ENCODE assay signal across 32 cellular contexts in genomic region chr12:45587042-45587441, GRCh38.
"Had no signal": no experiment of that assay in that cellular context is flagged by ENCODE, and none has a peak within 500 bp of the region (broad histone marks: within the 10 kb centered on the region; RNA-seq: fewer than 3 reads in every experiment).

No MANE protein-coding gene starts in this region.

- H3K36me3 Mint-ChIP-seq: activated naive CD4-positive, alpha-beta T cell treated with anti-CD3 and anti-CD28 coated beads, Interleukin-2, amount 50 U/mL, for 24 hours; activated naive CD8-positive, alpha-beta T cell treated with anti-CD3 and anti-CD28 coated beads, Interleukin-2, amount 10 ng/mL, durations not matched to agents 7 days and 5 days had no signal

- H3K9me3 Mint-ChIP-seq: activated CD8-positive, alpha-beta T cell treated with anti-CD3 and anti-CD28 coated beads for 36 hours; activated naive CD4-positive, alpha-beta T cell treated with anti-CD3 and anti-CD28 coated beads, Interleukin-2, amount 50 U/mL, for 24 hours; activated naive CD8-positive, alpha-beta T cell treated with anti-CD3 and anti-CD28 coated beads, Interleukin-2, amount 10 ng/mL, durations not matched to agents 7 days and 5 days; activated T-cell treated with anti-CD3 and anti-CD28 coated beads, Interleukin-2, amount 50 U/mL, for 72 hours; activated T-helper 17 cell treated with anti-CD3 and anti-CD28 coated beads, Interleukin-2, amount 50 U/mL, for 72 hours had no signal

- H3K27ac Mint-ChIP-seq: activated CD8-positive, alpha-beta T cell treated with anti-CD3 and anti-CD28 coated beads for 36 hours; activated naive CD4-positive, alpha-beta T cell treated with anti-CD3 and anti-CD28 coated beads, Interleukin-2, amount 50 U/mL, for 24 hours; activated naive CD8-positive, alpha-beta T cell treated with anti-CD3 and anti-CD28 coated beads, Interleukin-2, amount 10 ng/mL, durations not matched to agents 7 days and 5 days; activated T-cell treated with anti-CD3 and anti-CD28 coated beads, Interleukin-2, amount 50 U/mL, for 72 hours had no signal

- H3K4me3 Mint-ChIP-seq: activated CD8-positive, alpha-beta T cell treated with anti-CD3 and anti-CD28 coated beads for 36 hours; activated naive CD4-positive, alpha-beta T cell treated with anti-CD3 and anti-CD28 coated beads, Interleukin-2, amount 50 U/mL, for 24 hours; activated naive CD8-positive, alpha-beta T cell treated with anti-CD3 and anti-CD28 coated beads, Interleukin-2, amount 10 ng/mL, durations not matched to agents 7 days and 5 days; activated T-cell treated with anti-CD3 and anti-CD28 coated beads, Interleukin-2, amount 50 U/mL, for 72 hours; activated T-helper 17 cell treated with anti-CD3 and anti-CD28 coated beads, Interleukin-2, amount 50 U/mL, for 72 hours had no signal

- H3K4me1 ChIP-seq: ascending aorta, SJCRH30 had no signal

- H3K27me3 Mint-ChIP-seq: activated CD8-positive, alpha-beta T cell treated with anti-CD3 and anti-CD28 coated beads for 36 hours; activated naive CD4-positive, alpha-beta T cell treated with anti-CD3 and anti-CD28 coated beads, Interleukin-2, amount 50 U/mL, for 24 hours had no signal

- H3K4me1 Mint-ChIP-seq: activated naive CD4-positive, alpha-beta T cell treated with anti-CD3 and anti-CD28 coated beads, Interleukin-2, amount 50 U/mL, for 24 hours; activated T-helper 17 cell treated with anti-CD3 and anti-CD28 coated beads, Interleukin-2, amount 50 U/mL, for 72 hours had no signal

- H3K4me3 ChIP-seq: ascending aorta, SJCRH30, SK-N-MC had no signal

- H3K27me3 ChIP-seq: ascending aorta, SJCRH30 had no signal

- DNase-seq: activated CD4-positive, alpha-beta T cell treated with anti-CD3 and anti-CD28 coated beads for 1 hour; activated CD4-positive, alpha-beta T cell treated with anti-CD3 and anti-CD28 coated beads for 48 hours; activated CD4-positive, CD25-positive, alpha-beta regulatory T cell; activated CD8-positive, alpha-beta T cell treated with anti-CD3 and anti-CD28 coated beads for 36 hours; activated gamma-delta T cell; activated naive CD4-positive, alpha-beta T cell treated with Interleukin-2 at 50 U/mL for 16 hours; activated naive CD8-positive, alpha-beta T cell treated with anti-CD3 and anti-CD28 coated beads, Interleukin-2, amount 10 ng/mL, durations not matched to agents 7 days and 5 days; activated T-cell treated with anti-CD3 and anti-CD28 coated beads, Interleukin-2, amount 50 U/mL, for 1 hour; activated T-cell treated with anti-CD3 and anti-CD28 coated beads, Interleukin-2, amount 50 U/mL, for 72 hours; amygdala; Kasumi-1; KG1; NCI-H1092 treated with DMSO at 0.1 percent for 48 hours; NCI-H1417; NCI-H146; NCI-H187; NCI-H2029 treated with DMSO at 0.1 percent for 48 hours; NCI-H2107; NCI-H2171; NCI-H510A; NCI-H526; NCI-H748 treated with DMSO at 0.1 percent for 48 hours; NK-92 treated with Interleukin-12 subunit alpha and Interleukin-12 subunit beta, amount 100 ng/mL, for 24 hours; PC-3; SHP77; SJCRH30; T1000; WERI-Rb-1 had no signal

- H3K9me3 ChIP-seq: ascending aorta, SJCRH30 had no signal

- H3K27ac ChIP-seq: ascending aorta, SJCRH30, SK-N-MC, WERI-Rb-1 had no signal

- H3K36me3 ChIP-seq: ascending aorta, SJCRH30, WERI-Rb-1 had no signal

- ATAC-seq: activated CD8-positive, alpha-beta T cell treated with anti-CD3 and anti-CD28 coated beads for 36 hours; activated T-cell treated with anti-CD3 and anti-CD28 coated beads, Interleukin-2, amount 50 U/mL, for 72 hours; activated T-helper 17 cell treated with anti-CD3 and anti-CD28 coated beads, Interleukin-2, amount 50 U/mL, for 72 hours; PC-3 had no signal
